In the genomic region with DNA sequence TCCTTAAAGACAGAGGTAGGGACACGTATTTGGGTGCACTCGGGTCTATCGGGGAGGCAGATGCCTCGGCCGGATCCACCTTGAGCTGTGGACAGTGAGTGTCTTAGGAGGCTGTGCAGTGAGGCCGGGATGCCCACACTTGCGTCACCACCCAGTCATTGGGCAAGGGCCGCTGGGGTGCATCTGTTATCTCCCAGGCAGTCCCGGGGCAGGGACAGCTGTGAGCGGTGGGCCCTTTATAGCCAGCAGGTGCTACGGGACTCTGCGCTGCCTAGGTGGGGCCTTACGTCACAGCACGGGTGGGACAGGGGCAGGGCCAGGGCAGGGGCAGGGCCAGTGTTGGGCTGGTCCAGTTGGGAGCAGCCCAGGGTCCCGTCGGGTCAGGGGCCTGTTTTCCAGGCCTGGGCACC, we compare ENCODE assay signal across 1 cellular context.
TF ChIP-seq lines count a peak whose summit lies in the region.

No MANE protein-coding gene starts in this region.

TF ChIP-seq in HepG2, 621 proteins besides CTCF, POLR2A, EP300 and RAD21:
- TF ChIP-seq, protein P1, sequence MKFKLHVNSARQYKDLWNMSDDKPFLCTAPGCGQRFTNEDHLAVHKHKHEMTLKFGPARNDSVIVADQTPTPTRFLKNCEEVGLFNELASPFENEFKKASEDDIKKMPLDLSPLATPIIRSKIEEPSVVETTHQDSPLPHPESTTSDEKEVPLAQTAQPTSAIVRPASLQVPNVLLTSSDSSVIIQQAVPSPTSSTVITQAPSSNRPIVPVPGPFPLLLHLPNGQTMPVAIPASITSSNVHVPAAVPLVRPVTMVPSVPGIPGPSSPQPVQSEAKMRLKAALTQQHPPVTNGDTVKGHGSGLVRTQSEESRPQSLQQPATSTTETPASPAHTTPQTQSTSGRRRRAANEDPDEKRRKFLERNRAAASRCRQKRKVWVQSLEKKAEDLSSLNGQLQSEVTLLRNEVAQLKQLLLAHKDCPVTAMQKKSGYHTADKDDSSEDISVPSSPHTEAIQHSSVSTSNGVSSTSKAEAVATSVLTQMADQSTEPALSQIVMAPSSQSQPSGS (CRISPR knock-in tag; IDR thresholded peaks at IDR 0.05): no peak
- TF ChIP-seq AGO2 (optimal IDR thresholded peaks at IDR 0.05; ENCODE audit: low read depth, low read length) (peak; percentile 25), DNMT1 (CRISPR knock-in tag; IDR thresholded peaks at IDR 0.05) (0 out of 2 replicates have a peak, but pooled peaks have one; percentile 58), ZNF207 (IDR thresholded peaks at IDR 0.05; ENCODE audit: borderline replicate concordance) (no peak), ZNF773 (CRISPR knock-in tag; IDR thresholded peaks at IDR 0.05; ENCODE audit: borderline replicate concordance) (no peak), KDM2A (CRISPR knock-in tag; IDR thresholded peaks at IDR 0.05; ENCODE audit: borderline replicate concordance, low read depth) (peak; percentile 10; the same call in 1 of the 2 replicates), CEBPB (IDR thresholded peaks at IDR 0.05; ENCODE audit: borderline replicate concordance, low read depth, low read length) (peak; percentile 74), CHCHD3 (CRISPR knock-in tag; IDR thresholded peaks at IDR 0.05) (0 out of 2 replicates have a peak, but pooled peaks have one; percentile 59), ZC3H13 (CRISPR knock-in tag; IDR thresholded peaks at IDR 0.05) (peak; percentile 30; the same call in 1 of the 2 replicates)
